In the genomic region with DNA sequence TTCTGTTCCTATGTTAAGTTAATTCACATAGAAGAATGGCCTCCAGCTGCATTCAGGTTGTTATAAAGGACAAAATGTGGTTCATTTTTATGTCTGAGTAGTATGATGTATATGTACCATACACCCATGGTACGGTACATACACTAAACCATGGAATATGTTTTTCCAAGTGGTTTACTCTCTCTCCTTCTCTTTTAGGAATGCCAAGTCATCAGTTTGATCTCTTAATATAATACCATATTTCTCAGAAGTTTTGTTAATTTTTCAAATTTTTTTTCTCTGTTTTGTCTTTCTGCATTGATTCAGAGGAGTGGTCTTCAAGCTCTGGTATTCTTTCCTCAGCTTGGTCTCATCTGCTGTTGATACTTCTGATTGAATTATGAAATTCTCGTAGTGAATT, we compare ENCODE assay signal across 18 cellular contexts.
DNase-seq lines count a peak whose midpoint lies in the region; ATAC-seq, FAIRE-seq and TF ChIP-seq lines count a peak whose summit lies in the region.
"Had no signal": no experiment of that assay in that cellular context is flagged by ENCODE, and none has a peak within 500 bp of the region (broad histone marks: within the 10 kb centered on the region; RNA-seq: fewer than 3 reads in every experiment).

No MANE protein-coding gene starts in this region.

- H4K8ac ChIP-seq in IMR-90 (ENCODE audit: low read depth in 2 of 2, low read length in 2 of 2): no peak overlapping the region

- H3K4ac ChIP-seq in IMR-90 (ENCODE audit: low read depth, low read length): no peak overlapping the region

- no peak overlapping the region for H3K56ac ChIP-seq in IMR-90 (ENCODE audit: extremely low read depth, insufficient read depth, low read length)

- dilution Hi-C loops in IMR-90 (cut with HindIII; ENCODE audit: low sequenced_read_pairs, unreplicated experiment): no loop called here

- H3K9ac ChIP-seq in HepG2 (ENCODE audit: insufficient read depth, low read depth, low read length) (no peak overlapping the region), IMR-90 (ENCODE audit: low read depth, low read length) (no peak overlapping the region), PC-3 (ENCODE audit: low read length) (no peak overlapping the region), colonic mucosa (ENCODE audit: low read depth in 2 of 2, low read length in 2 of 2) (no peak overlapping the region)
- H3K9ac ChIP-seq: BLaER1 treated with 17β-estradiol and CSF1 and Interleukin-3, amounts not matched to agents 10 nM and 100 nM had no signal

- H2BK15ac ChIP-seq in IMR-90 (ENCODE audit: low read depth, low read length): no peak overlapping the region

- BruUV-seq in HepG2 (replicated peaks; lab: Mats Ljungman, UMichigan) (no TSS peak), IMR-90 (replicated peaks; lab: Mats Ljungman, UMichigan) (no TSS peak), PC-3 (replicated peaks; lab: Mats Ljungman, UMichigan) (no TSS peak)

- H3K18ac ChIP-seq in IMR-90 (ENCODE audit: low read depth, low read length): no peak overlapping the region

- TF ChIP-seq EP300 in HepG2 (IDR thresholded peaks at IDR 0.05; ENCODE audit: low read depth in 2 of 2, low read length in 2 of 2): no peak
- TF ChIP-seq EP300 in HepG2 (CRISPR knock-in tag; IDR thresholded peaks at IDR 0.05; ENCODE audit: borderline replicate concordance): no peak

- H3K9me2 ChIP-seq in PC-3 (replicated peaks; ENCODE audit: low read length): no peaks in the 10 kb centered on the region

- TF ChIP-seq POLR2A in HepG2 (IDR thresholded peaks at IDR 0.05; ENCODE audit: insufficient read depth in 1 of 2, low read depth in 2 of 2, low read length in 2 of 2) (no peak), right lobe of liver (IDR thresholded peaks at IDR 0.05) (no peak), IMR-90 (IDR thresholded peaks at IDR 0.05; ENCODE audit: low read depth, low read length) (no peak)

- no peak overlapping the region for H2AK9ac ChIP-seq in IMR-90 (replicated peaks; ENCODE audit: low read depth, low read length, poor library complexity)

- H3K4me3 ChIP-seq in HepG2 (replicated peaks in 1 of 3; ENCODE audit: insufficient read depth in 1 of 3, low read depth in 2 of 3, low read length in 3 of 3) (no peak overlapping the region), right lobe of liver (no peak overlapping the region), IMR-90 (ENCODE audit: insufficient read depth, low read depth, low read length) (no peak overlapping the region), PC-3 (ENCODE audit: low read length) (no peak overlapping the region), colonic mucosa (no peak overlapping the region)
- H3K4me3 ChIP-seq: BLaER1 treated with 17β-estradiol and CSF1 and Interleukin-3, amounts not matched to agents 10 nM and 100 nM had no signal

- intact Hi-C loops in HepG2 (cut with micrococcal nuclease; ENCODE audit: unreplicated experiment) (no loop called here), right lobe of liver (cut with DNase I) (no loop called here), IMR-90 (cut with micrococcal nuclease) (no loop called here), PC-3 (cut with micrococcal nuclease) (no loop called here), colonic mucosa (cut with DNase I) (no loop called here)

- H2AFZ ChIP-seq in HepG2 (ENCODE audit: low read length) (no peak overlapping the region), IMR-90 (replicated peaks; ENCODE audit: low read length, poor library complexity) (no peak overlapping the region), PC-3 (ENCODE audit: low read length) (no peak overlapping the region)

- TF ChIP-seq CTCF in HepG2 (CRISPR knock-in tag; IDR thresholded peaks at IDR 0.05) (no peak), right lobe of liver (IDR thresholded peaks at IDR 0.05) (no peak), IMR-90 (conservative IDR thresholded peaks at IDR 0.05; ENCODE audit: low read depth, low read length) (no peak), PC-3 (conservative IDR thresholded peaks at IDR 0.05; ENCODE audit: low read depth, low read length) (no peak), colonic mucosa (IDR thresholded peaks at IDR 0.05) (no peak)

- WGBS in HepG2 (ENCODE audit: low lambda C conversion rate): 2% methylated on average over 2 of the region's 2 CpGs
- 56% methylated on average over 2 of the region's 2 CpGs for WGBS in right lobe of liver (ENCODE audit: insufficient coverage, low coverage, low lambda C conversion rate, missing lambda C conversion rate)
- no CpG with 5 or more reads among the region's 2 CpGs for WGBS in IMR-90 (ENCODE audit: extremely low coverage in 2 of 2, insufficient read length in 1 of 2), 2 experiments

- no peak overlapping the region for H2BK5ac ChIP-seq in IMR-90 (ENCODE audit: low read depth, low read length, poor library complexity, severe bottlenecking)

- H3K27ac ChIP-seq in HepG2 (ENCODE audit: extremely low read length, insufficient read depth, low read length) (no peak overlapping the region), right lobe of liver (no peak overlapping the region), IMR-90 (ENCODE audit: insufficient read depth, low read length) (no peak overlapping the region), PC-3 (ENCODE audit: low read length) (no peak overlapping the region), colonic mucosa (no peak overlapping the region)
- H3K27ac ChIP-seq: BLaER1 treated with 17β-estradiol and CSF1 and Interleukin-3, amounts not matched to agents 10 nM and 100 nM; C4-2B had no signal

- H4K91ac ChIP-seq in IMR-90 (ENCODE audit: insufficient read depth, low read depth, low read length): no peak overlapping the region

- no peak for FAIRE-seq in HepG2 (lab: Jason Lieb, UNC)
- FAIRE-seq: A204.1, G401.6, GM12891, GM19239 had no signal

- H2BK120ac ChIP-seq in IMR-90 (ENCODE audit: low read depth, low read length): no peak overlapping the region

- CTCF ChIA-PET in HepG2 (lab: Yijun Ruan, JAX; ENCODE audit: low intra/inter-chr PET ratio, low total read pairs): no interaction called here
- CTCF ChIA-PET in IMR-90 (lab: Yijun Ruan, JAX): interaction anchor here (0.6 kb wide), 2 partner anchors 230 to 729 kb away, joined by 3 to 8 read pairs; no protein-coding TSS in a partner anchor
- CTCF ChIA-PET in PC-3 (lab: Charles Lee): no interaction called here

- H3K9me3 ChIP-seq in HepG2 (ENCODE audit: low read length) (no peaks in the 10 kb centered on the region), right lobe of liver (no peaks in the 10 kb centered on the region), IMR-90 (ENCODE audit: control insufficient read depth, insufficient read depth, low read length) (no peaks in the 10 kb centered on the region), PC-3 (ENCODE audit: low read length) (no peaks in the 10 kb centered on the region), colonic mucosa (no peaks in the 10 kb centered on the region)
- H3K9me3 ChIP-seq: BLaER1 treated with 17β-estradiol and CSF1 and Interleukin-3, amounts not matched to agents 10 nM and 100 nM; Caco-2 had no signal

- no peak overlapping the region for H3K4me2 ChIP-seq in HepG2 (ENCODE audit: low read depth, low read length)
- no peak overlapping the region for H3K4me2 ChIP-seq in IMR-90 (ENCODE audit: low read depth, low read length)
- H3K4me2 ChIP-seq in PC-3 (ENCODE audit: low read length): no peak overlapping the region
- H3K4me2 ChIP-seq: BLaER1 treated with 17β-estradiol and CSF1 and Interleukin-3, amounts not matched to agents 10 nM and 100 nM had no signal

- ATAC-seq in HepG2 (no peak), right lobe of liver (no peak), IMR-90 (ENCODE audit: low read depth) (no peak), PC-3 (no peak)
- ATAC-seq: CD8-positive, alpha-beta T cell had no signal

- H3K79me2 ChIP-seq in HepG2 (ENCODE audit: insufficient read depth, low read length) (no peaks in the 10 kb centered on the region), PC-3 (ENCODE audit: low read length) (no peaks in the 10 kb centered on the region)

- no peaks in the 10 kb centered on the region for H3K79me1 ChIP-seq in IMR-90 (ENCODE audit: low read depth in 1 of 2, low read length in 2 of 2)

- H2AK5ac ChIP-seq in IMR-90 (ENCODE audit: low read depth, low read length): no peak overlapping the region

- H2BK20ac ChIP-seq in IMR-90 (ENCODE audit: low read depth, low read length): no peak overlapping the region

- DNase-seq in HepG2 (ENCODE audit: low spot score): no peak
- no peak for DNase-seq in right lobe of liver
- no peak for DNase-seq in IMR-90
- DNase-seq in PC-3: no peak
- no peak for DNase-seq in colonic mucosa
- DNase-seq: 8988T; Caco-2; Calu3; CD4-positive, alpha-beta T cell; CD8-positive, alpha-beta T cell; DMS79 treated with DMSO at 0.1 percent for 48 hours; GF-D8 had no signal

- H4K20me1 ChIP-seq in HepG2 (ENCODE audit: insufficient read depth, low read length) (no peaks in the 10 kb centered on the region), IMR-90 (ENCODE audit: insufficient read depth, low read length) (no peaks in the 10 kb centered on the region), PC-3 (ENCODE audit: low read length) (no peaks in the 10 kb centered on the region)
- H4K20me1 ChIP-seq: BLaER1 treated with 17β-estradiol and CSF1 and Interleukin-3, amounts not matched to agents 10 nM and 100 nM had no signal

- no peak overlapping the region for H4K5ac ChIP-seq in IMR-90 (ENCODE audit: low read depth, low read length)

- no peaks in the 10 kb centered on the region for H3F3A ChIP-seq in PC-3 (ENCODE audit: low read length, unreplicated experiment)

- H3K9me1 ChIP-seq in IMR-90 (ENCODE audit: insufficient read depth, low read length): no peaks in the 10 kb centered on the region

- TF ChIP-seq RAD21 in HepG2 (CRISPR knock-in tag; IDR thresholded peaks at IDR 0.05) (no peak), IMR-90 (IDR thresholded peaks at IDR 0.05; ENCODE audit: low read length) (no peak)

- H3K23ac ChIP-seq in IMR-90 (ENCODE audit: low read depth, low read length): no peak overlapping the region

- POLR2A ChIA-PET in HepG2 (lab: Yijun Ruan, JAX): no interaction called here
- POLR2A ChIA-PET in IMR-90 (lab: Charles Lee; ENCODE audit: unreplicated experiment): no interaction called here
- POLR2A ChIA-PET in PC-3 (lab: Charles Lee; ENCODE audit: unreplicated experiment): no interaction called here

- H3K27me3 ChIP-seq in HepG2 (ENCODE audit: control insufficient read depth in 1 of 2, insufficient read depth in 2 of 2, low read length in 2 of 2): no peaks in the 10 kb centered on the region; a peak in 1 of 5 replicates
- H3K27me3 ChIP-seq in right lobe of liver: no peaks in the 10 kb centered on the region
- no peaks in the 10 kb centered on the region for H3K27me3 ChIP-seq in IMR-90 (ENCODE audit: control insufficient read depth, insufficient read depth, low read length)
- no peaks in the 10 kb centered on the region for H3K27me3 ChIP-seq in PC-3 (ENCODE audit: low read length)
- no peaks in the 10 kb centered on the region for H3K27me3 ChIP-seq in colonic mucosa
- H3K27me3 ChIP-seq: BLaER1 treated with 17β-estradiol and CSF1 and Interleukin-3, amounts not matched to agents 10 nM and 100 nM had no signal

- H3K14ac ChIP-seq in IMR-90 (replicated peaks; ENCODE audit: low read depth, low read length): no peak overlapping the region

- H3K36me3 ChIP-seq in HepG2 (replicated peaks in 1 of 2; ENCODE audit: control insufficient read depth in 1 of 2, insufficient read depth in 2 of 2, low read length in 2 of 2) (no peaks in the 10 kb centered on the region), right lobe of liver (no peaks in the 10 kb centered on the region), IMR-90 (ENCODE audit: control insufficient read depth, insufficient read depth, low read length) (no peaks in the 10 kb centered on the region), PC-3 (ENCODE audit: low read depth, low read length) (no peaks in the 10 kb centered on the region), colonic mucosa (no peaks in the 10 kb centered on the region)
- H3K36me3 ChIP-seq: BLaER1 treated with 17β-estradiol and CSF1 and Interleukin-3, amounts not matched to agents 10 nM and 100 nM had no signal

- no peaks in the 10 kb centered on the region for H3K4me1 ChIP-seq in HepG2 (ENCODE audit: insufficient read depth, low read length)
- H3K4me1 ChIP-seq in right lobe of liver: no peaks in the 10 kb centered on the region
- peaks cover 3% of the 10 kb centered on the region for H3K4me1 ChIP-seq in IMR-90 (ENCODE audit: control insufficient read depth, insufficient read depth, low read length)
- H3K4me1 ChIP-seq in PC-3 (ENCODE audit: insufficient read depth, low read length): no peaks in the 10 kb centered on the region
- no peaks in the 10 kb centered on the region for H3K4me1 ChIP-seq in colonic mucosa
- H3K4me1 ChIP-seq: BLaER1 treated with 17β-estradiol and CSF1 and Interleukin-3, amounts not matched to agents 10 nM and 100 nM; Caco-2 had no signal

- in situ Hi-C loops in HepG2 (cut with HindIII; ENCODE audit: extremely low pct_ligation_motif_present, low pct_unique_long_range_greater_than_20kb) (no loop called here), IMR-90 (cut with MboI; ENCODE audit: low sequenced_read_pairs) (no loop called here)
